Comparison of ENCODE assay signal across 8 cellular contexts in the genomic region with DNA sequence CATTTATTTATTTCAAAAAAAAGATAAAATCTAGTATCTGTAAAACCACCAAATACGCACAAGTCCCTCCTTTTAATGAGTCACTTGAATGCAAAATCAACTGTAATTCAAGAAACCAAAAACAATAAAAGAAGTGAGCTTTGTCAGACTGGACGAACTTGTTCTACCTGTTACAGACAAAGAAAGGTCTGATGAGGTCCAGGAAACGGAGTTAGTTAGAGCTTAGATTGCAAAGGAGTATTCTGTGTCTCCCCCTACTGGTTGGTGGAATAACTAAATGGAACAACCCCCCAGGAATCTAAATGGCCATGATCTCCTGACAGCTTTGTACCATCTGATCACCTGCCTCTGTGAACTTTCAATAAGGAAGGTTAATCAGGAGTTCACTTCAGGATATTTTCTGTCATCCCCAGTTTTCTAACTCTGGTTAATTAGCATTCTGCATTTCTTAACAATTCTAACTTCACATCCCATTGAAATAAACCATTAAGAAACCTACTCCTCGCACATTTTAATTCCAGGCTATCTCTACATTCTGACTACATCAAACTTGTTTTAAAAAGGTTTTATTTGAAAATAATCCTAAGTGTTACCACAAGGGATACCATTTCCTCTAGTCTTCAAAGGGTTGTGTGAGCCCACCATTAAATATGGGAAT.
DNase-seq lines count a peak whose midpoint lies in the region; ATAC-seq and TF ChIP-seq lines count a peak whose summit lies in the region.

No MANE protein-coding gene starts in this region.

- H3K4me1 Mint-ChIP-seq in neural progenitor cell: peaks cover 3% of the 10 kb centered on the region

- DNase-seq in AG09309 (ENCODE audit: low read depth) (peak; percentile 4), NAMALWA (ENCODE audit: low spot score) (peak; percentile 85), SKM-1 (lab: John Stamatoyannopoulos, UW; ENCODE audit: unreplicated experiment) (peak; percentile 49), epithelial cell of esophagus (ENCODE audit: low read depth) (peak; percentile 93), neural progenitor cell (ENCODE audit: low spot score) (peak; percentile 80), HCEC 1CT (no peak)

- H3K9me3 Mint-ChIP-seq in neural progenitor cell: no peaks in the 10 kb centered on the region

- no peaks in the 10 kb centered on the region for H3K4me1 ChIP-seq in neural progenitor cell

- no peak overlapping the region for H3K27ac ChIP-seq in neural progenitor cell

- H3K79me2 ChIP-seq in neural progenitor cell (ENCODE audit: low read depth): no peaks in the 10 kb centered on the region

- H3K9ac ChIP-seq in neural progenitor cell: no peak overlapping the region

- H3K27me3 Mint-ChIP-seq in neural progenitor cell (ENCODE audit: insufficient read depth, low read depth): no peaks in the 10 kb centered on the region

- ATAC-seq in HG02610 (IDR thresholded peaks at IDR 0.05; ENCODE audit: unreplicated experiment): peak; percentile 88

- H4K20me1 ChIP-seq in neural progenitor cell (ENCODE audit: low read depth): no peaks in the 10 kb centered on the region

- no peaks in the 10 kb centered on the region for H3K27me3 ChIP-seq in neural progenitor cell

- no peak overlapping the region for H3K4me3 Mint-ChIP-seq in neural progenitor cell

- H3K4me3 ChIP-seq in AG09309 (ENCODE audit: control insufficient read depth, low read depth, low read length) (no peak overlapping the region), epithelial cell of esophagus (ENCODE audit: low read length) (no peak overlapping the region), neural progenitor cell (no peak overlapping the region)

- no peak overlapping the region for H3K27ac Mint-ChIP-seq in neural progenitor cell

- no peak overlapping the region for H2AFZ ChIP-seq in neural progenitor cell (replicated peaks)

- H3F3A ChIP-seq in neural progenitor cell (ENCODE audit: low read depth): no peaks in the 10 kb centered on the region

- H3K36me3 ChIP-seq in neural progenitor cell: no peaks in the 10 kb centered on the region

- peak; percentile 53 for TF ChIP-seq CTCF in AG09309 (IDR thresholded peaks at IDR 0.05; ENCODE audit: control insufficient read depth, insufficient read depth, low read depth, low read length, missing control alignments)
- peak; percentile 78 for TF ChIP-seq CTCF in GM12872 (IDR thresholded peaks at IDR 0.05; ENCODE audit: insufficient read depth, low read depth, low read length)
- peak; percentile 80 for TF ChIP-seq CTCF in epithelial cell of esophagus (IDR thresholded peaks at IDR 0.05; ENCODE audit: insufficient read depth, low read depth, low read length, missing control alignments)
- TF ChIP-seq CTCF in neural progenitor cell (IDR thresholded peaks at IDR 0.05): peak; percentile 85

- H3K36me3 Mint-ChIP-seq in neural progenitor cell: no peaks in the 10 kb centered on the region

- no peak overlapping the region for H3K4me2 ChIP-seq in neural progenitor cell

- no peaks in the 10 kb centered on the region for H3K9me3 ChIP-seq in neural progenitor cell (ENCODE audit: low read depth)
